In genomic region chr3:69161587-69162196, GRCh38 we compare ENCODE assay signal across 8 cellular contexts. TPM values are rescaled to one million over a fixed set of nuclear protein-coding genes. Genes with fewer than 3 reads are reported as not detected.
A peak's percentile ranks its signal among the peaks of the same experiment; 100 is the strongest.
DNase-seq lines count a peak whose midpoint lies in the region; ATAC-seq, FAIRE-seq and TF ChIP-seq lines count a peak whose summit lies in the region.

No MANE protein-coding gene starts in this region.

- peak; percentile 74 for ATAC-seq in HG03378 (IDR thresholded peaks at IDR 0.05; ENCODE audit: unreplicated experiment)
- peak in 1 of 2 donors; percentile 47 for ATAC-seq in stimulated activated naive B cell treated with anti-CD40 and anti-IgM and Interleukin-4, amounts not matched to agents 10 μg/mL and 1 μg/mL and 100 μg/mL, for 72 hours (replicated peaks)
- no peak for ATAC-seq in HG03469 (IDR thresholded peaks at IDR 0.05; ENCODE audit: unreplicated experiment)

- no peaks in the 10 kb centered on the region for H3K36me3 Mint-ChIP-seq in stimulated activated naive B cell treated with anti-CD40 and anti-IgM and Interleukin-4, amounts not matched to agents 10 μg/mL and 1 μg/mL and 100 μg/mL, for 72 hours

- H3K27me3 ChIP-seq in breast epithelium, result no peaks in the 10 kb centered on the region

- H3K4me1 ChIP-seq in breast epithelium, result no peaks in the 10 kb centered on the region
- H3K4me1 ChIP-seq in kidney (ENCODE audit: control insufficient read depth in 1 of 2, insufficient read depth in 1 of 2, low read depth in 1 of 2, low read length in 2 of 2), result no peaks in the 10 kb centered on the region

- H3K27ac ChIP-seq in breast epithelium (no peak overlapping the region), kidney (ENCODE audit: low read depth in 2 of 2, low read length in 2 of 2) (no peak overlapping the region)

- no peaks in the 10 kb centered on the region for H3K27me3 Mint-ChIP-seq in stimulated activated naive B cell treated with anti-CD40 and anti-IgM and Interleukin-4, amounts not matched to agents 10 μg/mL and 1 μg/mL and 100 μg/mL, for 72 hours

- intact Hi-C loops in breast epithelium (cut with DNase I; ENCODE audit: low total_unique reads) (loop anchor here (10.0 kb wide), 1 partner anchor 143 kb away; no protein-coding TSS in a partner anchor), kidney (cut with DNase I) (loop anchor here (10.0 kb wide), 1 partner anchor 143 kb away; no protein-coding TSS in a partner anchor)

- no peak for TF ChIP-seq POLR2A in breast epithelium (IDR thresholded peaks at IDR 0.05)

- H3K9ac ChIP-seq in kidney (ENCODE audit: low read length in 2 of 2), result no peak overlapping the region

- H3K9me3 ChIP-seq in breast epithelium, result no peaks in the 10 kb centered on the region
- H3K9me3 ChIP-seq in kidney (ENCODE audit: control insufficient read depth in 1 of 2, low read length in 2 of 2), result no peaks in the 10 kb centered on the region

- no peaks in the 10 kb centered on the region for H3K4me1 Mint-ChIP-seq in stimulated activated naive B cell treated with anti-CD40 and anti-IgM and Interleukin-4, amounts not matched to agents 10 μg/mL and 1 μg/mL and 100 μg/mL, for 72 hours

- no peaks in the 10 kb centered on the region for H3K9me3 Mint-ChIP-seq in stimulated activated naive B cell treated with anti-CD40 and anti-IgM and Interleukin-4, amounts not matched to agents 10 μg/mL and 1 μg/mL and 100 μg/mL, for 72 hours

- no peak overlapping the region for H3K4me3 Mint-ChIP-seq in stimulated activated naive B cell treated with anti-CD40 and anti-IgM and Interleukin-4, amounts not matched to agents 10 μg/mL and 1 μg/mL and 100 μg/mL, for 72 hours

- H3K36me3 ChIP-seq in breast epithelium (no peaks in the 10 kb centered on the region), kidney (ENCODE audit: control insufficient read depth in 1 of 2, insufficient read depth in 2 of 2, low read length in 2 of 2) (no peaks in the 10 kb centered on the region)

- FAIRE-seq in kidney (lab: Jason Lieb, UNC), result peak; percentile 92

- DNase-seq in stimulated activated CD4-positive, alpha-beta T cell treated with anti-CD3 and anti-CD28 coated beads, Interleukin-15, amount 100 ng/mL, for 24 hours, result peak; percentile 31
- no peak for DNase-seq in stimulated activated CD4-positive, alpha-beta T cell treated with anti-CD3 and anti-CD28 coated beads, Interleukin-4, amount 100 ng/mL, for 1 hour
- DNase-seq in RPMI8226, result peak; percentile 57
- no peak for DNase-seq in breast epithelium (ENCODE audit: low spot score in 2 of 2)
- DNase-seq in kidney, result no peak
- peak; percentile 3 for DNase-seq in stimulated activated naive B cell treated with anti-CD40 and anti-IgM and Interleukin-4, amounts not matched to agents 10 μg/mL and 1 μg/mL and 100 μg/mL, for 72 hours

- no peak overlapping the region for H3K27ac Mint-ChIP-seq in stimulated activated naive B cell treated with anti-CD40 and anti-IgM and Interleukin-4, amounts not matched to agents 10 μg/mL and 1 μg/mL and 100 μg/mL, for 72 hours

- TF ChIP-seq CTCF in breast epithelium (IDR thresholded peaks at IDR 0.05), result peak; percentile 92 to 98 (median 94)
- TF ChIP-seq CTCF in kidney (IDR thresholded peaks at IDR 0.05; ENCODE audit: borderline replicate concordance, extremely low read depth, insufficient read depth), result peak; percentile 94

- H3K4me3 ChIP-seq in breast epithelium (no peak overlapping the region), kidney (ENCODE audit: low read length in 2 of 2) (no peak overlapping the region)

RNA-seq across cellular contexts. Expression of gene LMOD3, which starts 39.3 kb away (rescaled TPM):
- total RNA-seq in breast epithelium (not detected), kidney (0.09 TPM)
- 0.28 TPM for polyA plus RNA-seq in kidney (ENCODE audit: insufficient read depth, low read depth, low replicate concordance)

Comparison
In these comparisons a context has a peak if more than half of its experiments do, and no peak if none do; other contexts are left out.
1. DNase-seq: peak in stimulated activated CD4-positive, alpha-beta T cell treated with anti-CD3 and anti-CD28 coated beads, Interleukin-15, amount 100 ng/mL, for 24 hours (single experiment), RPMI8226 (single experiment) and stimulated activated naive B cell treated with anti-CD40 and anti-IgM and Interleukin-4, amounts not matched to agents 10 μg/mL and 1 μg/mL and 100 μg/mL, for 72 hours (single experiment); none in stimulated activated CD4-positive, alpha-beta T cell treated with anti-CD3 and anti-CD28 coated beads, Interleukin-4, amount 100 ng/mL, for 1 hour (single experiment), breast epithelium (0 of 2) and kidney (single experiment).